1 cellular context compared by ENCODE assay signal in genomic region chr14:105528197-105528858, GRCh38.
TF ChIP-seq lines count a peak whose summit lies in the region.

No MANE protein-coding gene starts in this region.

TF ChIP-seq in K562, 482 proteins besides CTCF, POLR2A, EP300 and RAD21 (continued from another document and continues in another):
- no peak for TF ChIP-seq NELFE (IDR thresholded peaks at IDR 0.05; ENCODE audit: insufficient read depth, insufficient read length)
- TF ChIP-seq E2F3 (CRISPR knock-in tag; IDR thresholded peaks at IDR 0.05): peak; percentile 65; the same call in 1 of the 2 replicates
- TF ChIP-seq NRF1 (conservative IDR thresholded peaks at IDR 0.05 in 1 of 2, IDR thresholded peaks at IDR 0.05 in 1 of 2): peak; percentile 64 to 67
- no peak for TF ChIP-seq ZNF695 (CRISPR knock-in tag; IDR thresholded peaks at IDR 0.05)
- no peak for TF ChIP-seq SMAD3 (CRISPR knock-in tag; conservative IDR thresholded peaks at IDR 0.05)
- TF ChIP-seq HNRNPK (IDR thresholded peaks at IDR 0.05; ENCODE audit: low read depth, low read length, poor library complexity, severe bottlenecking): no peak
- no peak for TF ChIP-seq ZNF143 (CRISPR knock-in tag; IDR thresholded peaks at IDR 0.05)
- peak; percentile 61 for TF ChIP-seq SMC3 (conservative IDR thresholded peaks at IDR 0.05; ENCODE audit: insufficient read depth, low read depth, low read length)
- peak; percentile 51 to 62 for TF ChIP-seq MAZ (CRISPR knock-in tag; conservative IDR thresholded peaks at IDR 0.05 in 1 of 2, IDR thresholded peaks at IDR 0.05 in 1 of 2)
- peak; percentile 66; the same call in 1 of the 2 replicates for TF ChIP-seq GABPB1 (CRISPR knock-in tag; IDR thresholded peaks at IDR 0.05)
- no peak for TF ChIP-seq C11orf30 (IDR thresholded peaks at IDR 0.05; ENCODE audit: low read depth)
- TF ChIP-seq RHOXF2B (CRISPR knock-in tag; conservative IDR thresholded peaks at IDR 0.05): no peak
- TF ChIP-seq TCF7 (IDR thresholded peaks at IDR 0.05; ENCODE audit: borderline replicate concordance): no peak
- TF ChIP-seq SMAD4 (CRISPR knock-in tag; conservative IDR thresholded peaks at IDR 0.05): 0 out of 2 replicates have a peak, but pooled peaks have one; percentile 39
- no peak for TF ChIP-seq JUN (IDR thresholded peaks at IDR 0.05; ENCODE audit: borderline replicate concordance, low read depth, low read length)
- TF ChIP-seq JUN (CRISPR knock-in tag; IDR thresholded peaks at IDR 0.05; ENCODE audit: borderline replicate concordance): no peak
- no peak for TF ChIP-seq ZNF408 (CRISPR knock-in tag; IDR thresholded peaks at IDR 0.05; ENCODE audit: low read depth)
- TF ChIP-seq PRDM10 (IDR thresholded peaks at IDR 0.05; ENCODE audit: partially characterized antibody): no peak
- no peak for TF ChIP-seq PBX2 (CRISPR knock-in tag; IDR thresholded peaks at IDR 0.05; ENCODE audit: low read depth)
- no peak for TF ChIP-seq PBX2 (tag; conservative IDR thresholded peaks at IDR 0.05; ENCODE audit: low read depth)
- no peak for TF ChIP-seq ARID3A (IDR thresholded peaks at IDR 0.05; ENCODE audit: borderline replicate concordance, low read depth, low read length)
- peak in 1 of 3 experiments; percentile 68; a peak in 2 of 6 replicates for TF ChIP-seq ZBTB11 (CRISPR knock-in tag; IDR thresholded peaks at IDR 0.05)
- TF ChIP-seq GABPA (tag; conservative IDR thresholded peaks at IDR 0.05; ENCODE audit: low read depth): peak; percentile 66
- peak; percentile 75 for TF ChIP-seq L3MBTL2 (IDR thresholded peaks at IDR 0.05)
- no peak for TF ChIP-seq NR0B1 (IDR thresholded peaks at IDR 0.05; ENCODE audit: partially characterized antibody)
- no peak for TF ChIP-seq MYNN (IDR thresholded peaks at IDR 0.05)
- no peak for TF ChIP-seq MYNN (CRISPR knock-in tag; IDR thresholded peaks at IDR 0.05)
- no peak for TF ChIP-seq KDM1A (IDR thresholded peaks at IDR 0.05)
- no peak; the same call in 1 of the 2 replicates for TF ChIP-seq CTBP1 (IDR thresholded peaks at IDR 0.05; ENCODE audit: borderline replicate concordance)
- TF ChIP-seq HMGN3 (IDR thresholded peaks at IDR 0.05; ENCODE audit: borderline replicate concordance, extremely low read depth, insufficient read length, low read depth, low read length): peak; percentile 14
- TF ChIP-seq ZNF274 (IDR thresholded peaks at IDR 0.05; ENCODE audit: borderline replicate concordance, low read depth, low read length): no peak
- peak; percentile 71 for TF ChIP-seq RBFOX2 (IDR thresholded peaks at IDR 0.05; ENCODE audit: low read depth, low read length)
- TF ChIP-seq CTCFL (IDR thresholded peaks at IDR 0.05; ENCODE audit: borderline replicate concordance, insufficient read depth, low read depth, low read length, poor library complexity, severe bottlenecking): peak; percentile 20
- no peak for TF ChIP-seq NCOA6 (IDR thresholded peaks at IDR 0.05)
- no peak for TF ChIP-seq ZBTB5 (IDR thresholded peaks at IDR 0.05)
- no peak for TF ChIP-seq ZNF77 (CRISPR knock-in tag; IDR thresholded peaks at IDR 0.05)
- TF ChIP-seq MYC (IDR thresholded peaks at IDR 0.05; ENCODE audit: low read depth, low read length): peak; percentile 42; the same call in 1 of the 2 replicates
- TF ChIP-seq MYC (CRISPR knock-in tag; IDR thresholded peaks at IDR 0.05; ENCODE audit: borderline replicate concordance, low read depth): no peak
- TF ChIP-seq TAL1 (IDR thresholded peaks at IDR 0.05): no peak
- no peak for TF ChIP-seq ZNF586 (CRISPR knock-in tag; conservative IDR thresholded peaks at IDR 0.05)
- TF ChIP-seq AFF1 (IDR thresholded peaks at IDR 0.05; ENCODE audit: low read depth in 1 of 2, partially characterized antibody in 2 of 2): no peak
